8 cellular contexts compared by ENCODE assay signal in the genomic region with DNA sequence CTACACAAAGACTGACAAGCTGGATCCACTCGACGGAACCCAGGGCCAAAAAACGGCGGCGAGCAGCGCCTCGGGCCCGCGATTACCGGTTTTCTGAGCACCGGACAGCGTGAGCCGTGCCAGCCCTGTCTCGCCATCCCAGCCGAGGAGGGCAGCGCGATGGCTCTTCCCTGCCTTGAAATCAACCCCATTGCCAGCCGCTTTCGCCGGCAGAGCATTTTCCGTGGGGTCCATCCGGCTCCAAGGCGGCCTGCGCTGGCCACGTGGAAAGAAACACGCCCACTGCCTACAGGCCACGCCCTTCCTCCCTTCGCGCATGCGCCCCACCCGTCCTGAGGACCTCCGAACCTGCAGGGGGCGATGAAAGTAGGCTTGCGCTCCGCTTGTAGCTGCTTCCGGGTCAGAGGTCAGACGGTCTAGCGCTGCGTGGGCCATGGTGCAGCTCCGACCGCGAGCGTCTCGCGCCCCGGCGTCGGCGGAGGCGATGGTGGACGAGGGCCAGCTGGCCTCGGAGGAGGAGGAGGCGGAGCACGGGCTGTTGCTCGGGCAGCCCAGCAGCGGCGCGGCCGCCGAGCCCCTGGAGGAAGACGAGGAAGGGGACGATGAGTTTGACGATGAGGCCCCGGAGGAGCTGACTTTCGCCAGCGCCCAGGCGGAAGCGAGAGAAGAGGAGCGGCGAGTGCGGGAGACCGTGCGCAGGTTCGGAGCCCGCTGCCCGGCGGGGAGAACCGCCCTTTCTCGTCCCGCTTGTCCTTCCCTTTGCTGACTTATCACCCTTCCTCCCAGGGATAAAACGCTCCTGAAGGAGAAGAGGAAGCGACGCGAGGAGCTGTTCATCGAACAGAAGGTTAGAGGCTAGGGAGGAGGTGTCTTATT. TPM values are rescaled to one million over a fixed set of nuclear protein-coding genes. Genes with fewer than 3 reads are reported as not detected.
A peak's percentile ranks its signal among the peaks of the same experiment; 100 is the strongest.
DNase-seq lines count a peak whose midpoint lies in the region; ATAC-seq and TF ChIP-seq lines count a peak whose summit lies in the region.

NOL7 (plus strand) TSS at position 410 of the 876 bp plus-strand sequence; CDS start at position 434, 24 bp downstream.

- peaks cover 40% of the 10 kb centered on the region for H3K36me3 Mint-ChIP-seq in Calu3 (ENCODE audit: insufficient read depth, unreplicated experiment)
- H3K36me3 Mint-ChIP-seq in activated CD8-positive, alpha-beta memory T cell treated with anti-CD3 and anti-CD28 coated beads, Interleukin-2, amount 10 ng/mL, durations not matched to agents 7 days and 5 days: peaks cover 27% of the 10 kb centered on the region

- H3K4me3 Mint-ChIP-seq in Calu3 (ENCODE audit: low read depth, unreplicated experiment): peak within 1 kb of the TSS; percentile 96
- peak within 1 kb of the TSS; percentile 96 for H3K4me3 Mint-ChIP-seq in activated CD8-positive, alpha-beta memory T cell treated with anti-CD3 and anti-CD28 coated beads, Interleukin-2, amount 10 ng/mL, durations not matched to agents 7 days and 5 days

- peak within 1 kb of the TSS; percentile 84 for H3K27ac Mint-ChIP-seq in Calu3 (ENCODE audit: unreplicated experiment)
- H3K27ac Mint-ChIP-seq in activated CD8-positive, alpha-beta memory T cell treated with anti-CD3 and anti-CD28 coated beads, Interleukin-2, amount 10 ng/mL, durations not matched to agents 7 days and 5 days: peak within 1 kb of the TSS; percentile 94

- peak; percentile 62 for TF ChIP-seq CTCF in Calu3 (IDR thresholded peaks at IDR 0.05; ENCODE audit: unreplicated experiment)

- BruUV-seq in Calu3 (replicated peaks; lab: Mats Ljungman, UMichigan): no TSS peak

- H3K4me1 ChIP-seq in endocrine pancreas (ENCODE audit: control insufficient read depth, insufficient read depth, low read length): peaks cover 8% of the 10 kb centered on the region

- peak; percentile 87 for ATAC-seq in GM21367 (IDR thresholded peaks at IDR 0.05; ENCODE audit: unreplicated experiment)
- ATAC-seq in activated CD8-positive, alpha-beta memory T cell treated with anti-CD3 and anti-CD28 coated beads, Interleukin-2, amount 10 ng/mL, durations not matched to agents 7 days and 5 days: peak; percentile 92

- no peaks in the 10 kb centered on the region for H3K27me3 Mint-ChIP-seq in Calu3 (ENCODE audit: unreplicated experiment)
- no peaks in the 10 kb centered on the region for H3K27me3 Mint-ChIP-seq in activated CD8-positive, alpha-beta memory T cell treated with anti-CD3 and anti-CD28 coated beads, Interleukin-2, amount 10 ng/mL, durations not matched to agents 7 days and 5 days

- H3K27me3 ChIP-seq in endocrine pancreas (ENCODE audit: control insufficient read depth, insufficient read depth, low read length): no peaks in the 10 kb centered on the region

- peak within 1 kb of the TSS; percentile 91 for H3K9ac ChIP-seq in endocrine pancreas (ENCODE audit: control insufficient read depth, insufficient read depth, low read length)

- H3K36me3 ChIP-seq in endocrine pancreas (ENCODE audit: control insufficient read depth, insufficient read depth, low read length): peaks cover 5% of the 10 kb centered on the region

- H3K9me3 Mint-ChIP-seq in Calu3 (ENCODE audit: low read depth, unreplicated experiment): no peaks in the 10 kb centered on the region
- H3K9me3 Mint-ChIP-seq in activated CD8-positive, alpha-beta memory T cell treated with anti-CD3 and anti-CD28 coated beads, Interleukin-2, amount 10 ng/mL, durations not matched to agents 7 days and 5 days (ENCODE audit: low read depth): no peaks in the 10 kb centered on the region

- intact Hi-C loops in Calu3 (cut with micrococcal nuclease; ENCODE audit: unreplicated experiment): loop anchor here (5.0 kb wide), 1 partner anchor 418 kb away; no protein-coding TSS in a partner anchor

- H3K9me3 ChIP-seq in endocrine pancreas (ENCODE audit: control insufficient read depth, low read length): no peaks in the 10 kb centered on the region

- CTCF ChIA-PET in Calu3 (lab: Charles Lee): interaction anchor here (0.7 to 1.1 kb wide), 3 partner anchors 10 to 67 kb away, joined by 3 to 5 read pairs (median 4); partner anchors contain the start of gene SIRT5
- CTCF ChIA-PET in activated CD8-positive, alpha-beta memory T cell treated with anti-CD3 and anti-CD28 coated beads, Interleukin-2, amount 10 ng/mL, durations not matched to agents 7 days and 5 days (lab: Charles Lee): interaction anchor here (0.8 to 5.3 kb wide), 29 partner anchors 10 to 313 kb away, joined by 3 to 61 read pairs (median 6); partner anchors contain the start of genes GFOD1, RANBP9 and SIRT5

- H3K4me1 Mint-ChIP-seq in Calu3 (ENCODE audit: low read depth, unreplicated experiment): peaks cover 12% of the 10 kb centered on the region
- peaks cover 56% of the 10 kb centered on the region for H3K4me1 Mint-ChIP-seq in activated CD8-positive, alpha-beta memory T cell treated with anti-CD3 and anti-CD28 coated beads, Interleukin-2, amount 10 ng/mL, durations not matched to agents 7 days and 5 days

- peak within 1 kb of the TSS; percentile 78 for H3K4me3 ChIP-seq in endocrine pancreas (ENCODE audit: control insufficient read depth, insufficient read depth, low read length)

- DNase-seq in Calu3 (peak; percentile 95), HUDEP-2 (lab: John Stamatoyannopoulos, UW; ENCODE audit: unreplicated experiment in 76 of 76) (peak; percentile 51 to 100 (median 98)), NOMO-1 treated with dmso at 0.1 percent for 144 hours (lab: John Stamatoyannopoulos, UW; ENCODE audit: unreplicated experiment) (peak; percentile 94), mesenteric fat pad (ENCODE audit: low spot score) (peak; percentile 99)
- peak; percentile 98 for DNase-seq in activated CD8-positive, alpha-beta memory T cell treated with anti-CD3 and anti-CD28 coated beads, Interleukin-2, amount 10 ng/mL, durations not matched to agents 7 days and 5 days
- peak; percentile 96 for DNase-seq in stimulated activated CD8-positive, alpha-beta memory T cell treated with anti-CD3 and anti-CD28 coated beads, Interleukin-15, amount 100 ng/mL, for 24 hours (ENCODE audit: low read depth)

RNA-seq across cellular contexts. Expression of gene NOL7, which starts in this region (rescaled TPM):
- total RNA-seq in Calu3 (2022) (44.5 and 44.7 TPM in 2 replicates), mesenteric fat pad (47.0 TPM)
- 10 to 100 TPM; 56.6 to 70.9 TPM for total RNA-seq in activated CD8-positive, alpha-beta memory T cell treated with anti-CD3 and anti-CD28 coated beads, Interleukin-2, amount 10 ng/mL, durations not matched to agents 7 days and 5 days

Comparison
In these comparisons a context has a peak if more than half of its experiments do, and no peak if none do; other contexts are left out.
1. Peak in every context shown above with its lines: DNase-seq, ATAC-seq and H3K4me3 ChIP-seq.